ENCODE assay signal across 1 cellular context in the genomic region with DNA sequence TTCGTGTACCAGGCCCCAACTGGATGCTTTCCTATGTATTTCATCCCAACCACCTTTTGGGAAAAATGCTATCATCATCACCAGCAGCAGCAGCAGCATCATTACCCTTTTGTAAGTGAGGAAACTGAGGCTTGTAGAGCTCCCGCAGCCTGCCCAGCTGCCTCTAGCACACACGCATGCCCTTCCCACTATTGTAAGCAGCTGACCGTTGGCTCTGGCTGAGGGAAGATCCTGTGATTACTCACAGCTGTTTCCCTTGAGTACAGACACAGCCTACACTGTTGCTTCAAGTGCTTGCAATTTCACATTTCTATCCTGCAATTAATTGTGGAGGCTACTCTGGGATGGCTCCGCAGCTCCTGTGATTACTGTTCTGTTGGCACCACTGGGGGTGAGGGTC.
TF ChIP-seq lines count a peak whose summit lies in the region.

No MANE protein-coding gene starts in this region.

TF ChIP-seq in endothelial cell of umbilical vein, 7 proteins besides CTCF, POLR2A, EP300 and RAD21:
- TF ChIP-seq POLR2AphosphoS5 (IDR thresholded peaks at IDR 0.05; ENCODE audit: insufficient read depth, low read depth, low read length) (no peak), MYC (IDR thresholded peaks at IDR 0.05; ENCODE audit: low read depth, low read length) (no peak), EZH2 (IDR thresholded peaks at IDR 0.05; ENCODE audit: borderline replicate concordance, low read depth, low read length, severe bottlenecking) (no peak), JUN (IDR thresholded peaks at IDR 0.05; ENCODE audit: borderline replicate concordance, insufficient read depth, insufficient read length, low read depth) (no peak), FOS (IDR thresholded peaks at IDR 0.05; ENCODE audit: borderline replicate concordance, insufficient read depth, low read length) (no peak), GATA2 (IDR thresholded peaks at IDR 0.05; ENCODE audit: insufficient read depth, insufficient read length, low read depth, low read length) (no peak)
- TF ChIP-seq, protein P1, sequence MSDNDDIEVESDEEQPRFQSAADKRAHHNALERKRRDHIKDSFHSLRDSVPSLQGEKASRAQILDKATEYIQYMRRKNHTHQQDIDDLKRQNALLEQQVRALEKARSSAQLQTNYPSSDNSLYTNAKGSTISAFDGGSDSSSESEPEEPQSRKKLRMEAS (IDR thresholded peaks at IDR 0.05; ENCODE audit: insufficient read depth, insufficient read length), result no peak
